In the genomic region with DNA sequence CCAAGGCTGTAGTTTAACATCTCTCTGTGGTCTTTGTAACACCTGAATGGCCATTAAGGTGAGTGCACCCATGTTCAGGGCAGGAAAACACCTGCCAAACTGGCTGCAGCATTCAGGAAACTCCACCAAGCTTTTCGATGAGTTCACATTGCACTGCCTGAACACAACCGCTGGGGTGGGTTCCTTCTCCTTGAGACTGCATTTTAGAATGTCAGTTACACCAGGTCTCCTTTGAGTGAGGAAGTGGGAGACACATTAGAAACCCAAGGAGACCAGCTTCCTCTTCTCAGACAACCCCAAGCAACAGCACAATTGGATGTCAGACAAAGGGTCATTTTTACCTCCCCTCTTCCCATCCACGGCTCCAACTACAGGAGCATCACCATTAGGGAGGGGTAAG, we compare ENCODE assay signal across 1 cellular context.
TF ChIP-seq lines count a peak whose summit lies in the region.

No MANE protein-coding gene starts in this region.

TF ChIP-seq in HepG2, 621 proteins besides CTCF, POLR2A, EP300 and RAD21:
- TF ChIP-seq FOSL2 (CRISPR knock-in tag; IDR thresholded peaks at IDR 0.05) = no peak
- TF ChIP-seq, protein P1, sequence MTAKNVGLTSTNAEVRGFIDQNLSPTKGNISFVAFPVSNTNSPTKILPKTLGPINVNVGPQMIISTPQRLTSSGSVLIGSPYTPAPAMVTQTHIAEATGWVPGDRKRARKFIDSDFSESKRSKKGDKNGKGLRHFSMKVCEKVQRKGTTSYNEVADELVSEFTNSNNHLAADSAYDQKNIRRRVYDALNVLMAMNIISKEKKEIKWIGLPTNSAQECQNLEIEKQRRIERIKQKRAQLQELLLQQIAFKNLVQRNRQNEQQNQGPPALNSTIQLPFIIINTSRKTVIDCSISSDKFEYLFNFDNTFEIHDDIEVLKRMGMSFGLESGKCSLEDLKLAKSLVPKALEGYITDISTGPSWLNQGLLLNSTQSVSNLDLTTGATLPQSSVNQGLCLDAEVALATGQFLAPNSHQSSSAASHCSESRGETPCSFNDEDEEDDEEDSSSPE (CRISPR knock-in tag; IDR thresholded peaks at IDR 0.05) = no peak
- TF ChIP-seq RBM39 (IDR thresholded peaks at IDR 0.05; ENCODE audit: low read depth, low read length, poor library complexity, severe bottlenecking) = no peak
- no peak for TF ChIP-seq TBX3 (IDR thresholded peaks at IDR 0.05; ENCODE audit: borderline replicate concordance)
- no peak for TF ChIP-seq HNRNPLL (IDR thresholded peaks at IDR 0.05; ENCODE audit: low read depth, low read length, poor library complexity, severe bottlenecking)
- TF ChIP-seq ZNF788 (CRISPR knock-in tag; IDR thresholded peaks at IDR 0.05; ENCODE audit: borderline replicate concordance) = no peak
- TF ChIP-seq ZNF34 (CRISPR knock-in tag; IDR thresholded peaks at IDR 0.05; ENCODE audit: borderline replicate concordance) = no peak
- TF ChIP-seq IKZF4 (CRISPR knock-in tag; IDR thresholded peaks at IDR 0.05; ENCODE audit: borderline replicate concordance, low read depth, not compliant biosample characterization) = no peak
- no peak for TF ChIP-seq ZFP37 (CRISPR knock-in tag; IDR thresholded peaks at IDR 0.05; ENCODE audit: borderline replicate concordance)
- TF ChIP-seq HINFP (CRISPR knock-in tag; IDR thresholded peaks at IDR 0.05; ENCODE audit: low read depth) = no peak
- TF ChIP-seq DMTF1 (CRISPR knock-in tag; IDR thresholded peaks at IDR 0.05) = no peak
- no peak for TF ChIP-seq ZNF564 (CRISPR knock-in tag; IDR thresholded peaks at IDR 0.05)
- no peak for TF ChIP-seq BRCA1 (CRISPR knock-in tag; IDR thresholded peaks at IDR 0.05)
- TF ChIP-seq ZBTB26 (CRISPR knock-in tag; IDR thresholded peaks at IDR 0.05; ENCODE audit: borderline replicate concordance) = no peak
- no peak for TF ChIP-seq ZBTB46 (CRISPR knock-in tag; IDR thresholded peaks at IDR 0.05; ENCODE audit: borderline replicate concordance)
- no peak for TF ChIP-seq FOXK1 (CRISPR knock-in tag; IDR thresholded peaks at IDR 0.05; ENCODE audit: borderline replicate concordance, low read depth)
- TF ChIP-seq RFX3 (CRISPR knock-in tag; IDR thresholded peaks at IDR 0.05) = no peak
